Comparison of ENCODE assay signal across 8 cellular contexts in genomic region chr20:11891081-11891826, GRCh38. TPM values are rescaled to one million over a fixed set of nuclear protein-coding genes. Genes with fewer than 3 reads are reported as not detected.
DNase-seq lines count a peak whose midpoint lies in the region; ATAC-seq, FAIRE-seq and TF ChIP-seq lines count a peak whose summit lies in the region.

No MANE protein-coding gene starts in this region.

- H3K27ac ChIP-seq in CD8-positive, alpha-beta memory T cell (ENCODE audit: low read depth, low read length): no peak overlapping the region
- peak overlapping the region; percentile 54; the same call in 1 of the 2 replicates for H3K27ac ChIP-seq in H1 (ENCODE audit: low read depth, low read length)
- peak overlapping the region; percentile 79 for H3K27ac ChIP-seq in subcutaneous abdominal adipose tissue (ENCODE audit: low read depth, low read length)

- no peak for DNase-seq in CD8-positive, alpha-beta memory T cell
- peak; percentile 49 for DNase-seq in HuH-7.5 (ENCODE audit: low spot score)
- peak in 7 of 34 experiments; percentile 1 to 11 (median 2) for DNase-seq in T-cell
- peak in 1 of 2 experiments; percentile 59 for DNase-seq in H1 (ENCODE audit: low read depth in 1 of 2, low spot score in 2 of 2)
- peak; percentile 43 to 74 for DNase-seq in lung microvascular endothelial cell (ENCODE audit: low read depth in 2 of 2)
- DNase-seq in NCI-H187 (lab: John Stamatoyannopoulos, UW): no peak

- peaks cover 5% of the 10 kb centered on the region for H3K79me1 ChIP-seq in H1 (ENCODE audit: low read depth, low read length)

- peaks cover 0 to 3% (median 0%) of the 10 kb centered on the region in 3 donors for H3K4me1 Mint-ChIP-seq in CD8-positive, alpha-beta memory T cell
- H3K4me1 Mint-ChIP-seq in T-cell: peaks cover 16 to 26% (median 17%) of the 10 kb centered on the region in 3 donors

- no peak overlapping the region for H3K23ac ChIP-seq in H1 (ENCODE audit: insufficient read length)

- H2BK12ac ChIP-seq in H1 (ENCODE audit: low read depth, low read length): no peak overlapping the region

- POLR2A ChIA-PET in CD8-positive, alpha-beta memory T cell (lab: Charles Lee): no interaction called here
- POLR2A ChIA-PET in T-cell (lab: Charles Lee): no interaction called here
- POLR2A ChIA-PET in H1 (lab: Charles Lee; ENCODE audit: partially characterized antibody): no interaction called here

- peak overlapping the region; percentile 26 for H3K4me3 ChIP-seq in CD8-positive, alpha-beta memory T cell (ENCODE audit: low read length)
- H3K4me3 ChIP-seq in H1 (ENCODE audit: extremely low read depth in 1 of 4, insufficient read depth in 2 of 4, low read depth in 3 of 4, low read length in 4 of 4): peak overlapping the region; percentile 76 to 92 (median 82)
- H3K4me3 ChIP-seq in subcutaneous abdominal adipose tissue (ENCODE audit: low read depth in 1 of 5, low read length in 5 of 5): peak overlapping the region; percentile 69 to 82 (median 74)

- peaks cover 9 to 24% (median 10%) of the 10 kb centered on the region in 5 donors for H3K9me3 Mint-ChIP-seq in CD8-positive, alpha-beta memory T cell
- H3K9me3 Mint-ChIP-seq in T-cell: peaks cover 0 to 5% (median 4%) of the 10 kb centered on the region in 3 donors

- H2BK5ac ChIP-seq in H1 (ENCODE audit: low read depth, low read length): no peak overlapping the region

- no peaks in the 10 kb centered on the region for H3K36me3 ChIP-seq in CD8-positive, alpha-beta memory T cell (ENCODE audit: insufficient read depth, low read length)
- H3K36me3 ChIP-seq in H1 (ENCODE audit: control insufficient read depth in 2 of 4, insufficient read depth in 4 of 4, low read length in 3 of 4) (no peaks in the 10 kb centered on the region; a peak in 1 of 8 replicates), subcutaneous abdominal adipose tissue (ENCODE audit: control insufficient read depth in 5 of 5, insufficient read depth in 5 of 5, low read length in 5 of 5) (no peaks in the 10 kb centered on the region)

- H3K36me3 Mint-ChIP-seq in CD8-positive, alpha-beta memory T cell: peaks cover 0 to 3% (median 0%) of the 10 kb centered on the region in 3 donors
- H3K36me3 Mint-ChIP-seq in T-cell: no peaks in the 10 kb centered on the region

- CTCF ChIA-PET in CD8-positive, alpha-beta memory T cell (lab: Charles Lee): no interaction called here
- CTCF ChIA-PET in T-cell (lab: Charles Lee): no interaction called here
- CTCF ChIA-PET in H1 (lab: Charles Lee; ENCODE audit: partially characterized antibody): no interaction called here

- no peak for TF ChIP-seq POLR2A in H1 (IDR thresholded peaks at IDR 0.05; ENCODE audit: control extremely low read depth in 1 of 2, low read depth in 2 of 2, low read length in 2 of 2)

- H2AK5ac ChIP-seq in H1 (ENCODE audit: low read depth, low read length): no peak overlapping the region

- no peak overlapping the region for H4K91ac ChIP-seq in H1 (replicated peaks; ENCODE audit: insufficient read length, low read length)

- peak overlapping the region; percentile 1 for H3K56ac ChIP-seq in H1 (replicated peaks; ENCODE audit: insufficient read length, low read depth, low read length)

- no peaks in the 10 kb centered on the region for H3K27me3 ChIP-seq in CD8-positive, alpha-beta memory T cell (ENCODE audit: insufficient read depth, low read length, poor library complexity, severe bottlenecking)
- H3K27me3 ChIP-seq in H1 (replicated peaks in 1 of 4; ENCODE audit: control insufficient read depth in 3 of 4, extremely low read depth in 1 of 4, insufficient read depth in 3 of 4, low read length in 3 of 4) (no peaks in the 10 kb centered on the region; a peak in 2 of 7 replicates), subcutaneous abdominal adipose tissue (ENCODE audit: control insufficient read depth in 5 of 5, insufficient read depth in 4 of 5, low read length in 5 of 5) (no peaks in the 10 kb centered on the region)

- TF ChIP-seq RAD21 in H1 (IDR thresholded peaks at IDR 0.05 in 1 of 2, conservative IDR thresholded peaks at IDR 0.05 in 1 of 2; ENCODE audit: low read depth in 2 of 2, low read length in 2 of 2): no peak

- WGBS in H1 (ENCODE audit: extremely low coverage in 1 of 2, insufficient coverage in 1 of 2, insufficient read length in 1 of 2, insufficient replicate concordance in 2 of 2, low coverage in 1 of 2, low lambda C conversion rate in 2 of 2, missing lambda C conversion rate in 1 of 2), 2 experiments: 1% methylated on average over 30 of the region's 73 CpGs; no CpG with 5 or more reads in 1 of the 2 experiments

- no peak overlapping the region for H2BK20ac ChIP-seq in H1 (ENCODE audit: low read length)

- H2AFZ ChIP-seq in H1 (ENCODE audit: low read length): no peak overlapping the region

- H4K20me1 ChIP-seq in H1 (replicated peaks in 1 of 2; ENCODE audit: control insufficient read depth in 1 of 2, insufficient read depth in 2 of 2, low read length in 2 of 2): peaks cover 0 to 6% of the 10 kb centered on the region in 2 experiments

- peak overlapping the region; percentile 47 for H4K5ac ChIP-seq in H1 (ENCODE audit: insufficient read length, low read depth, low read length)

- H3K27me3 Mint-ChIP-seq in CD8-positive, alpha-beta memory T cell: peaks cover 16 to 24% of the 10 kb centered on the region in 2 donors
- H3K27me3 Mint-ChIP-seq in T-cell: peaks cover 4 to 29% of the 10 kb centered on the region in 2 donors

- H3K23me2 ChIP-seq in H1 (ENCODE audit: low read depth, low read length): peaks cover 10% of the 10 kb centered on the region

- H3K4ac ChIP-seq in H1 (replicated peaks; ENCODE audit: insufficient read length, low read depth, low read length): no peak overlapping the region

- H3K79me2 ChIP-seq in H1 (ENCODE audit: control insufficient read depth in 1 of 2, insufficient read depth in 2 of 2, low read length in 2 of 2): peaks cover 13 to 47% of the 10 kb centered on the region in 2 experiments; a peak in 3 of 4 replicates

- no peak overlapping the region for H3K27ac Mint-ChIP-seq in CD8-positive, alpha-beta memory T cell
- H3K27ac Mint-ChIP-seq in T-cell: no peak overlapping the region

- H3K9ac ChIP-seq in H1 (replicated peaks in 1 of 4; ENCODE audit: extremely low read depth in 1 of 4, low read depth in 3 of 4, low read length in 3 of 4) (peak overlapping the region; percentile 46 to 78 (median 70); a peak in 6 of 7 replicates), subcutaneous abdominal adipose tissue (ENCODE audit: low read length in 5 of 5) (peak overlapping the region; percentile 66 to 85 (median 74))

- TF ChIP-seq EP300 in H1 (IDR thresholded peaks at IDR 0.05; ENCODE audit: borderline replicate concordance in 1 of 2, low read depth in 2 of 2, low read length in 2 of 2): no peak

- no peak overlapping the region for H3K14ac ChIP-seq in H1 (ENCODE audit: insufficient read length)

- no peaks in the 10 kb centered on the region for H3K4me1 ChIP-seq in CD8-positive, alpha-beta memory T cell (ENCODE audit: insufficient read depth, low read length)
- H3K4me1 ChIP-seq in H1 (replicated peaks in 1 of 4; ENCODE audit: control insufficient read depth in 3 of 4, insufficient read depth in 4 of 4, low read length in 3 of 4): peaks cover 4 to 8% (median 6%) of the 10 kb centered on the region in 4 experiments; a peak in 4 of 7 replicates
- peaks cover 2 to 33% (median 22%) of the 10 kb centered on the region in 5 donors for H3K4me1 ChIP-seq in subcutaneous abdominal adipose tissue (ENCODE audit: control insufficient read depth in 5 of 5, insufficient read depth in 5 of 5, low read length in 5 of 5)

- no peak overlapping the region for H2BK15ac ChIP-seq in H1 (ENCODE audit: low read length)

- H3K18ac ChIP-seq in H1 (ENCODE audit: extremely low read depth, low read length): no peak overlapping the region; the same call in 1 of the 2 replicates

- no peak for FAIRE-seq in H1 (lab: Jason Lieb, UNC)

- H2BK120ac ChIP-seq in H1 (replicated peaks; ENCODE audit: low read depth, low read length): no peak overlapping the region

- ATAC-seq in GM19463 (IDR thresholded peaks at IDR 0.05; ENCODE audit: unreplicated experiment): peak; percentile 35
- peak; percentile 30 to 48 (median 42) for ATAC-seq in T-cell (replicated peaks in 1 of 4)

- no peak for TF ChIP-seq CTCF in H1 (IDR thresholded peaks at IDR 0.05; ENCODE audit: control extremely low read depth in 1 of 3, insufficient read depth in 1 of 3, low read depth in 1 of 3, low read length in 3 of 3)

- H3K4me3 Mint-ChIP-seq in CD8-positive, alpha-beta memory T cell: peak overlapping the region in 2 of 7 donors; percentile 32 to 54
- peak overlapping the region; percentile 75 to 84 (median 77) for H3K4me3 Mint-ChIP-seq in T-cell

- H4K8ac ChIP-seq in H1 (ENCODE audit: extremely low read depth, insufficient read depth, low read length): peak overlapping the region; percentile 73; the same call in 1 of the 2 replicates

- peak overlapping the region; percentile 71 to 96 for H3K4me2 ChIP-seq in H1 (ENCODE audit: insufficient read depth in 1 of 2, low read depth in 2 of 2, low read length in 2 of 2)

- H3K9me3 ChIP-seq in CD8-positive, alpha-beta memory T cell (ENCODE audit: low read length): no peaks in the 10 kb centered on the region
- H3K9me3 ChIP-seq in H1 (ENCODE audit: insufficient read depth in 2 of 2, low read depth in 1 of 2, low read length in 1 of 2): no peaks in the 10 kb centered on the region
- no peaks in the 10 kb centered on the region for H3K9me3 ChIP-seq in subcutaneous abdominal adipose tissue (ENCODE audit: control insufficient read depth in 5 of 5, low read length in 5 of 5)

TF ChIP-seq in H1, 55 proteins besides CTCF, POLR2A, EP300 and RAD21 (continues in another document):
- TF ChIP-seq YY1 (IDR thresholded peaks at IDR 0.05; ENCODE audit: low read depth, low read length) (no peak), JUN (IDR thresholded peaks at IDR 0.05; ENCODE audit: low read depth, low read length) (no peak), PHF8 (conservative IDR thresholded peaks at IDR 0.05; ENCODE audit: low read depth, low read length) (peak; percentile 62; the same call in 1 of the 2 replicates), RBBP5 (IDR thresholded peaks at IDR 0.05; ENCODE audit: borderline replicate concordance, low read depth, low read length) (peak; percentile 73; the same call in 1 of the 2 replicates), KDM4A (IDR thresholded peaks at IDR 0.05; ENCODE audit: low read depth, low read length, severe bottlenecking) (peak; percentile 85)

RNA-seq across cellular contexts. Expression of gene BTBD3, which starts 26.4 kb away (rescaled TPM):
- under 1 TPM; 0.37 to 0.80 TPM for total RNA-seq in CD8-positive, alpha-beta memory T cell
- polyA plus RNA-seq in CD8-positive, alpha-beta memory T cell: 0.18 TPM
- total RNA-seq in T-cell (1 to 10 TPM in 4 of 5 donors, under 1 TPM in 1; 0.77 to 4.3 (median 1.8) TPM), lung microvascular endothelial cell (41.6 and 101 TPM in 2 replicates)
- 45.5 and 47.7 TPM in 2 replicates for total RNA-seq in H1 (2021; fragmentation: NEBNext Ultra II Directional; extraction: Animal tissue kit (Norgen Biotek cat#: 25700))
- polyA plus RNA-seq in H1 (2011; rRNA removed): 29.2 and 36.7 TPM in 2 replicates
- polyA plus RNA-seq in H1 (2011; cell fraction: cytosol; rRNA removed): 34.9 TPM
- polyA plus RNA-seq in H1 (2011; cell fraction: nucleus; rRNA removed): 36.1 TPM
- 23.9 to 42.5 TPM (median 34.6 TPM) in 4 replicates for polyA plus RNA-seq in H1 (2012, experiment 1 of 2)
- polyA plus RNA-seq in H1 (2012, experiment 2 of 2): 4.5 TPM
- polyA plus RNA-seq in H1 (2013, experiment 1 of 2): 15.2 TPM
- 15.6 TPM for polyA plus RNA-seq in H1 (2013, experiment 2 of 2)
- 104 and 139 TPM in 2 replicates for polyA minus RNA-seq in H1 (2011; rRNA and poly(A)+ RNA removed)
- 29.4 TPM for polyA minus RNA-seq in H1 (2011; cell fraction: cytosol; rRNA and poly(A)+ RNA removed)
- polyA minus RNA-seq in H1 (2011; cell fraction: nucleus; rRNA and poly(A)+ RNA removed): 67.6 TPM

Comparison
In these comparisons a context has a peak if more than half of its experiments do, and no peak if none do; other contexts are left out.
1. DNase-seq: peak in HuH-7.5 (single experiment) and lung microvascular endothelial cell (2 of 2); none in CD8-positive, alpha-beta memory T cell (0 of 5) and NCI-H187 (0 of 2).
2. H3K4me3 ChIP-seq: peak in every context shown above with its lines; median percentile 82 in H1; 74 in subcutaneous abdominal adipose tissue; 26 in CD8-positive, alpha-beta memory T cell.